ENCODE assay signal across 1 cellular context in genomic region chr19:4229179-4229931, GRCh38.
TF ChIP-seq lines count a peak whose summit lies in the region.

Gene EBI3, plus strand, starts transcription at chr19:4229523. Its CDS starts 28 bp downstream, at chr19:4229551.

TF ChIP-seq in HepG2, 621 proteins besides CTCF, POLR2A, EP300 and RAD21 (continued from another document):
- TF ChIP-seq, protein P1, sequence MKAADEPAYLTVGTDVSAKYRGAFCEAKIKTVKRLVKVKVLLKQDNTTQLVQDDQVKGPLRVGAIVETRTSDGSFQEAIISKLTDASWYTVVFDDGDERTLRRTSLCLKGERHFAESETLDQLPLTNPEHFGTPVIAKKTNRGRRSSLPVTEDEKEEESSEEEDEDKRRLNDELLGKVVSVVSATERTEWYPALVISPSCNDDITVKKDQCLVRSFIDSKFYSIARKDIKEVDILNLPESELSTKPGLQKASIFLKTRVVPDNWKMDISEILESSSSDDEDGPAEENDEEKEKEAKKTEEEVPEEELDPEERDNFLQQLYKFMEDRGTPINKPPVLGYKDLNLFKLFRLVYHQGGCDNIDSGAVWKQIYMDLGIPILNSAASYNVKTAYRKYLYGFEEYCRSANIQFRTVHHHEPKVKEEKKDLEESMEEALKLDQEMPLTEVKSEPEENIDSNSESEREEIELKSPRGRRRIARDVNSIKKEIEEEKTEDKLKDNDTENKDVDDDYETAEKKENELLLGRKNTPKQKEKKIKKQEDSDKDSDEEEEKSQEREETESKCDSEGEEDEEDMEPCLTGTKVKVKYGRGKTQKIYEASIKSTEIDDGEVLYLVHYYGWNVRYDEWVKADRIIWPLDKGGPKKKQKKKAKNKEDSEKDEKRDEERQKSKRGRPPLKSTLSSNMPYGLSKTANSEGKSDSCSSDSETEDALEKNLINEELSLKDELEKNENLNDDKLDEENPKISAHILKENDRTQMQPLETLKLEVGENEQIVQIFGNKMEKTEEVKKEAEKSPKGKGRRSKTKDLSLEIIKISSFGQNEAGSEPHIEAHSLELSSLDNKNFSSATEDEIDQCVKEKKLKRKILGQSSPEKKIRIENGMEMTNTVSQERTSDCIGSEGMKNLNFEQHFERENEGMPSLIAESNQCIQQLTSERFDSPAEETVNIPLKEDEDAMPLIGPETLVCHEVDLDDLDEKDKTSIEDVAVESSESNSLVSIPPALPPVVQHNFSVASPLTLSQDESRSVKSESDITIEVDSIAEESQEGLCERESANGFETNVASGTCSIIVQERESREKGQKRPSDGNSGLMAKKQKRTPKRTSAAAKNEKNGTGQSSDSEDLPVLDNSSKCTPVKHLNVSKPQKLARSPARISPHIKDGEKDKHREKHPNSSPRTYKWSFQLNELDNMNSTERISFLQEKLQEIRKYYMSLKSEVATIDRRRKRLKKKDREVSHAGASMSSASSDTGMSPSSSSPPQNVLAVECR (CRISPR knock-in tag; IDR thresholded peaks at IDR 0.05; ENCODE audit: borderline replicate concordance) = 0 out of 2 replicates have a peak, but pooled peaks have one; percentile 10
- TF ChIP-seq ZNF441 (CRISPR knock-in tag; IDR thresholded peaks at IDR 0.05; ENCODE audit: borderline replicate concordance) (peak; percentile 36; the same call in 1 of the 2 replicates), RFXAP (CRISPR knock-in tag; IDR thresholded peaks at IDR 0.05; ENCODE audit: borderline replicate concordance) (no peak), NR2F6 (IDR thresholded peaks at IDR 0.05) (peak; percentile 53), NR2F6 (CRISPR knock-in tag; IDR thresholded peaks at IDR 0.05) (peak; percentile 31; the same call in 1 of the 2 replicates), TARDBP (CRISPR knock-in tag; IDR thresholded peaks at IDR 0.05) (peak; percentile 11; the same call in 1 of the 2 replicates)
